ENCODE assay signal across 1 cellular context in the genomic region with DNA sequence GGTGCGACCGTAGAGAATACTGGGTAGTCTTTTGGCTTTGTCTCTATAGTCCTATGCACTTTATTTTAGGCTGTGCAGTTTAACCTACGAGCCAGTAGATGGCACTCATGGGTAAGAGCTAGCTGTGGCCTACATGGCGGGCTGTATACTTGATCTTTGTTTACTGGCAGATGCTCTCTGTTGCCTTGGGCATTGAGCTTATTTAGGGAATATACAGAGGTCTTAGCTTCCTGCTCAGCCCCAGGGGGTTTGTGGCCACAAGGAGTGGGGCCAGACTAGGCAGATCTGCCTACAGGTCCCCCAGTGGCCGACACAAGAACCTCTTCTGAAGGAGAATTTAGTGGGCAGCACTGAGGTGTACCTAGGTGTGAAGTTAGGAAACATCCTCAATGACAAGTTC.
TF ChIP-seq lines count a peak whose summit lies in the region.

No MANE protein-coding gene starts in this region.

TF ChIP-seq in H1, 55 proteins besides CTCF, POLR2A, EP300 and RAD21:
- TF ChIP-seq SIX5 (IDR thresholded peaks at IDR 0.05; ENCODE audit: low read depth, low read length): no peak
- no peak for TF ChIP-seq KDM5A (IDR thresholded peaks at IDR 0.05; ENCODE audit: low read length)
- no peak for TF ChIP-seq RFX5 (IDR thresholded peaks at IDR 0.05; ENCODE audit: borderline replicate concordance, low read depth, low read length)
- no peak for TF ChIP-seq SIN3A (conservative IDR thresholded peaks at IDR 0.05 in 1 of 2, IDR thresholded peaks at IDR 0.05 in 1 of 2; ENCODE audit: low read depth in 1 of 2, low read length in 2 of 2)
- TF ChIP-seq RBBP5 (IDR thresholded peaks at IDR 0.05; ENCODE audit: borderline replicate concordance, low read depth, low read length): no peak
- no peak for TF ChIP-seq EZH2 (IDR thresholded peaks at IDR 0.05; ENCODE audit: low read depth, low read length, severe bottlenecking)
- TF ChIP-seq TEAD4 (IDR thresholded peaks at IDR 0.05; ENCODE audit: low read depth, low read length): no peak
- no peak for TF ChIP-seq CHD2 (IDR thresholded peaks at IDR 0.05; ENCODE audit: low read length)
- no peak for TF ChIP-seq JUND (IDR thresholded peaks at IDR 0.05; ENCODE audit: low read length)
- no peak for TF ChIP-seq FOSL1 (IDR thresholded peaks at IDR 0.05; ENCODE audit: insufficient read depth, low read depth, low read length)
- no peak for TF ChIP-seq RXRA (IDR thresholded peaks at IDR 0.05; ENCODE audit: insufficient read depth, low read depth, low read length)
- no peak for TF ChIP-seq EGR1 (IDR thresholded peaks at IDR 0.05; ENCODE audit: borderline replicate concordance, low read depth, low read length)
- TF ChIP-seq GABPA (IDR thresholded peaks at IDR 0.05; ENCODE audit: borderline replicate concordance, insufficient read depth, low read length): no peak
- no peak for TF ChIP-seq SP1 (IDR thresholded peaks at IDR 0.05; ENCODE audit: low read depth, low read length)
- no peak for TF ChIP-seq HDAC6 (IDR thresholded peaks at IDR 0.05; ENCODE audit: low read depth, low read length)
- no peak for TF ChIP-seq KDM1A (IDR thresholded peaks at IDR 0.05; ENCODE audit: borderline replicate concordance, low read length)
- TF ChIP-seq CREB1 (IDR thresholded peaks at IDR 0.05): no peak
